ENCODE assay signal across 13 cellular contexts in the genomic region with DNA sequence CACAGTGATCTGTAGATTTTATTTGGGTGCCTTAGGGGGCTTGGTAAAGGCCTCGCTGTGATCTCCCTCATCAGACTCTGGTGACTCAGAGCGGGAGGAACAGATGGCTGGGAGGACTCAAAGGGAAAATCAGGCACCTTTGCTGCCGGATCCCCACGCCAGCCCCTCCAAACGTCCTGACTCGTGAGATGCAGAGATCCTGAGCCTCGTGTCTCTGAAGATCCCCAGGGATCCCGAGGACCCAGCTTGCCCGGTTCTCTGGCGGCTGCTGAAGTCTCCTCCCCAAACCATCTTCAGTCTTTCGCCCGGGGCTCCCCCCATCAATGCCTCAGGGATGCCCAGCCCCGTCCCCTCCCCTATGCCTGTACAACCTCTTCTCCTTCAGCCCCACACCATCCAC. TPM values are rescaled to one million over a fixed set of nuclear protein-coding genes. Genes with fewer than 3 reads are reported as not detected.
"Had no signal": no experiment of that assay in that cellular context is flagged by ENCODE, and none has a peak within 500 bp of the region (broad histone marks: within the 10 kb centered on the region; RNA-seq: fewer than 3 reads in every experiment).

No MANE protein-coding gene starts in this region.

- H2AFZ ChIP-seq: hepatocyte had no signal

- DNase-seq: activated CD4-positive, alpha-beta T cell treated with anti-CD3 and anti-CD28 coated beads, Interleukin-2, amount 50 U/mL, for 48 hours; activated naive CD4-positive, alpha-beta T cell treated with anti-CD3 and anti-CD28 coated beads, Interleukin-2, amount 50 U/mL, for 16 hours; mesenchymal stem cell; naive thymus-derived CD8-positive, alpha-beta T cell; sigmoid colon; stimulated activated CD4-positive, alpha-beta T cell treated with anti-CD3 and anti-CD28 coated beads, Interleukin-1b, Interleukin-23, amount 100 ng/mL, for 48 hours; stomach had no signal

- H3K27ac ChIP-seq: adrenal gland, cardiac muscle cell, hepatocyte, left lung, sigmoid colon, stomach, testis, VCaP had no signal

- H3K27me3 ChIP-seq: cardiac muscle cell, hepatocyte, testis had no signal

- ATAC-seq: naive thymus-derived CD8-positive, alpha-beta T cell had no signal

- H3K36me3 ChIP-seq: adrenal gland, cardiac muscle cell, left lung, sigmoid colon, stomach had no signal

- H3K4me2 ChIP-seq: hepatocyte had no signal

- H3K36me3 Mint-ChIP-seq: naive thymus-derived CD8-positive, alpha-beta T cell had no signal

- H3K4me1 ChIP-seq: adrenal gland had no signal

- H3K9me3 Mint-ChIP-seq: naive thymus-derived CD8-positive, alpha-beta T cell had no signal

- H3K9me3 ChIP-seq: adrenal gland, left lung, sigmoid colon, stomach, testis had no signal

- H3K4me3 ChIP-seq: adrenal gland, cardiac muscle cell, hepatocyte, left lung, sigmoid colon, stomach, testis had no signal

RNA-seq across cellular contexts. Expression of gene MUC4, which starts 58.1 kb away (rescaled TPM):
- total RNA-seq: cardiac muscle cell; naive thymus-derived CD8-positive, alpha-beta T cell had no signal
- polyA plus RNA-seq: naive thymus-derived CD8-positive, alpha-beta T cell had no signal
